17 cellular contexts compared by ENCODE assay signal in the genomic region with DNA sequence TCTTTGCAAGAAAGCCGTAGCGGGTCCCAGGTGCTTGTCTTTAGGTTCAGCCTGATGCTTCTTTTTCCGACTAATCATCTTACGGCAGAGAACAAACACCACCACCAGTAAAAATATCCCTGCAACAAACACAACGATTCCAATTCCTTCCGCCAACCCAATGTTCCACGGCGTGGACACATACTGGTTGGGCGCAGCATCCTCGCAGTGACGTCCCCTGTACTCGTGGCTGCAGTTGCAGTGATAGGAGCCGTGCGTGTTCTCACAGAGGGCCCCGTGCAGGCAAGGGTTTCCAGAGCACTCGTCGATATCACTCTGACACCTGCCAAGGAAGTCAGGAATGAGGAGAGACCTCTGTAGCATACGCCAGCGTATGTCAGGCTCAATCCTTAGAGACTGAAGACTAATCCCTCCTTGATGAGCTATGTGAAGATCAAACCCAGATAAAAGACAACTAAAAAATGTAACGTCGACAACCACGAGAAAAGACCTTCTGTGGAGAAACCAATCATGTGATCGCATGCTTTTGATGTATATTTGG. TPM values are rescaled to one million over a fixed set of nuclear protein-coding genes. Genes with fewer than 3 reads are reported as not detected.
DNase-seq lines count a peak whose midpoint lies in the region; FAIRE-seq and TF ChIP-seq lines count a peak whose summit lies in the region.
"Had no signal": no experiment of that assay in that cellular context is flagged by ENCODE, and none has a peak within 500 bp of the region (broad histone marks: within the 10 kb centered on the region; RNA-seq: fewer than 3 reads in every experiment).

No MANE protein-coding gene starts in this region.

- no peaks in the 10 kb centered on the region for H3K4me1 ChIP-seq in breast epithelium
- no peaks in the 10 kb centered on the region for H3K4me1 ChIP-seq in astrocyte (ENCODE audit: insufficient read depth, low read length)
- H3K4me1 ChIP-seq in ascending aorta = no peaks in the 10 kb centered on the region

- no peak overlapping the region for H3K27ac Mint-ChIP-seq in MCF 10A (ENCODE audit: low read depth, unreplicated experiment)
- H3K27ac Mint-ChIP-seq in HFFc6 = peak overlapping the region; percentile 21; the same call in 1 of the 2 replicates
- peak overlapping the region; percentile 38 for H3K27ac Mint-ChIP-seq in astrocyte (ENCODE audit: unreplicated experiment)
- H3K27ac Mint-ChIP-seq in nephron progenitor cell = peak overlapping the region; percentile 81
- H3K27ac Mint-ChIP-seq: CD14-positive monocyte; CD8-positive, alpha-beta T cell; IgD-negative memory B cell had no signal

- H3K27ac ChIP-seq in breast epithelium (no peak overlapping the region), astrocyte (ENCODE audit: low read depth, low read length) (no peak overlapping the region), ascending aorta (no peak overlapping the region)
- H3K27ac ChIP-seq: 22Rv1 had no signal

- H3K4me3 ChIP-seq in breast epithelium (no peak overlapping the region), astrocyte (ENCODE audit: insufficient read depth, low read depth, low read length) (no peak overlapping the region), ascending aorta (no peak overlapping the region)

- H3K36me3 ChIP-seq in breast epithelium (peaks cover 6% of the 10 kb centered on the region), astrocyte (ENCODE audit: insufficient read depth, low read length) (peaks cover 76% of the 10 kb centered on the region), ascending aorta (peaks cover 34 to 78% of the 10 kb centered on the region in 2 donors)

- H3K9me3 ChIP-seq in breast epithelium (no peaks in the 10 kb centered on the region), astrocyte (ENCODE audit: insufficient read depth, low read depth, low read length) (no peaks in the 10 kb centered on the region), ascending aorta (no peaks in the 10 kb centered on the region)

- peaks cover 24% of the 10 kb centered on the region for H3K79me2 ChIP-seq in astrocyte (ENCODE audit: insufficient read depth, low read length)

- H3K27me3 ChIP-seq in breast epithelium = no peaks in the 10 kb centered on the region
- no peaks in the 10 kb centered on the region for H3K27me3 ChIP-seq in astrocyte (ENCODE audit: insufficient read depth, low read length)
- no peaks in the 10 kb centered on the region for H3K27me3 ChIP-seq in ascending aorta

- no peak for TF ChIP-seq CTCF in MCF 10A (IDR thresholded peaks at IDR 0.05; ENCODE audit: unreplicated experiment)
- TF ChIP-seq CTCF in breast epithelium (IDR thresholded peaks at IDR 0.05) = no peak
- TF ChIP-seq CTCF in HFFc6 (IDR thresholded peaks at IDR 0.05) = no peak
- TF ChIP-seq CTCF in astrocyte (IDR thresholded peaks at IDR 0.05; ENCODE audit: insufficient read depth, low read depth, low read length) = no peak
- TF ChIP-seq CTCF in nephron progenitor cell (IDR thresholded peaks at IDR 0.05) = no peak
- TF ChIP-seq CTCF in ascending aorta (IDR thresholded peaks at IDR 0.05) = no peak

- DNase-seq in MCF 10A (ENCODE audit: unreplicated experiment) (no peak), breast epithelium (ENCODE audit: low spot score in 2 of 2) (no peak), HFFc6 (no peak), astrocyte (ENCODE audit: low read depth) (no peak), nephron progenitor cell (no peak), DMS53 treated with DMSO at 0.1 percent for 48 hours (lab: John Stamatoyannopoulos, UW; ENCODE audit: unreplicated experiment) (no peak), ascending aorta (ENCODE audit: low spot score in 2 of 2) (no peak)
- DNase-seq: CD8-positive, alpha-beta T cell; COR-L47; GF-D8; HCEC 1CT had no signal

- H3K27me3 Mint-ChIP-seq in MCF 10A (ENCODE audit: insufficient read depth, unreplicated experiment) (no peaks in the 10 kb centered on the region), HFFc6 (ENCODE audit: insufficient read depth) (peaks cover 6% of the 10 kb centered on the region), astrocyte (ENCODE audit: low read depth, unreplicated experiment) (no peaks in the 10 kb centered on the region), nephron progenitor cell (ENCODE audit: low read depth, poor library complexity) (no peaks in the 10 kb centered on the region)
- H3K27me3 Mint-ChIP-seq: IgD-negative memory B cell had no signal

- no peak overlapping the region for H3K4me2 ChIP-seq in astrocyte (ENCODE audit: low read length)

- H3K9me3 Mint-ChIP-seq in MCF 10A (ENCODE audit: unreplicated experiment) (no peaks in the 10 kb centered on the region), HFFc6 (no peaks in the 10 kb centered on the region), astrocyte (ENCODE audit: unreplicated experiment) (no peaks in the 10 kb centered on the region), nephron progenitor cell (no peaks in the 10 kb centered on the region)
- H3K9me3 Mint-ChIP-seq: CD14-positive monocyte; CD8-positive, alpha-beta T cell had no signal

- H3K36me3 Mint-ChIP-seq in MCF 10A (ENCODE audit: insufficient read depth, unreplicated experiment) = peaks cover 86% of the 10 kb centered on the region
- H3K36me3 Mint-ChIP-seq in HFFc6 (ENCODE audit: low read depth) = peaks cover 77% of the 10 kb centered on the region
- peaks cover 31% of the 10 kb centered on the region for H3K36me3 Mint-ChIP-seq in astrocyte (ENCODE audit: low read depth, unreplicated experiment)
- H3K36me3 Mint-ChIP-seq in nephron progenitor cell (ENCODE audit: low read depth) = peaks cover 91% of the 10 kb centered on the region
- H3K36me3 Mint-ChIP-seq: CD14-positive monocyte; CD8-positive, alpha-beta T cell; IgD-negative memory B cell had no signal

- H3K4me1 Mint-ChIP-seq in MCF 10A (ENCODE audit: insufficient read depth, unreplicated experiment) = no peaks in the 10 kb centered on the region
- no peaks in the 10 kb centered on the region for H3K4me1 Mint-ChIP-seq in HFFc6 (ENCODE audit: low read depth)
- H3K4me1 Mint-ChIP-seq in astrocyte (ENCODE audit: low read depth, unreplicated experiment) = no peaks in the 10 kb centered on the region
- no peaks in the 10 kb centered on the region for H3K4me1 Mint-ChIP-seq in nephron progenitor cell
- H3K4me1 Mint-ChIP-seq: CD14-positive monocyte, IgD-negative memory B cell had no signal

- CTCF ChIA-PET in MCF 10A (lab: Yijun Ruan, JAX) = interaction anchor here (1.7 kb wide), 1 partner anchor 32 kb away, joined by 3 read pairs; no protein-coding TSS in a partner anchor

- FAIRE-seq in astrocyte (lab: Jason Lieb, UNC) = no peak
- FAIRE-seq: D721Med, GM19239, H1 had no signal

- POLR2A ChIA-PET in MCF 10A (lab: Yijun Ruan, JAX) = interaction anchor here (0.5 to 0.6 kb wide), 2 partner anchors 255 to 988 kb away, joined by 3 to 4 read pairs; no protein-coding TSS in a partner anchor

- BruUV-seq in MCF 10A (replicated peaks; lab: Mats Ljungman, UMichigan) = TSS peak; percentile 19

- no peak overlapping the region for H3K9ac ChIP-seq in astrocyte (ENCODE audit: low read length)

- intact Hi-C loops in MCF 10A (cut with micrococcal nuclease) = no loop called here
- intact Hi-C loops in breast epithelium (cut with DNase I; ENCODE audit: low total_unique reads) = no loop called here
- intact Hi-C loops in ascending aorta (cut with DNase I) = no loop called here

- no peak overlapping the region for H2AFZ ChIP-seq in astrocyte (ENCODE audit: low read depth, low read length)

- TF ChIP-seq POLR2A in breast epithelium (IDR thresholded peaks at IDR 0.05) = no peak

- H4K20me1 ChIP-seq in astrocyte (ENCODE audit: insufficient read depth, low read length) = peaks cover 65% of the 10 kb centered on the region

- H3K4me3 Mint-ChIP-seq in MCF 10A (ENCODE audit: unreplicated experiment) = no peak overlapping the region
- H3K4me3 Mint-ChIP-seq in HFFc6 = peak overlapping the region; percentile 20; the same call in 1 of the 2 replicates
- no peak overlapping the region for H3K4me3 Mint-ChIP-seq in astrocyte (ENCODE audit: unreplicated experiment)
- H3K4me3 Mint-ChIP-seq in nephron progenitor cell = no peak overlapping the region
- H3K4me3 Mint-ChIP-seq: CD14-positive monocyte; CD8-positive, alpha-beta T cell; IgD-negative memory B cell had no signal

RNA-seq across cellular contexts. Expression of a gene that starts 41.6 kb away (rescaled TPM):
- 0.25 TPM in 1 of 2 replicates, not detected in the other for total RNA-seq in MCF 10A (2022)
- total RNA-seq in breast epithelium = not detected
- not detected for total RNA-seq in HFFc6 (2021; fragmentation: NEBNext Ultra II Directional; extraction: Animal tissue kit (Norgen Biotek cat#: 25700))
- 0.22 and 0.34 TPM in 2 replicates for total RNA-seq in astrocyte
- not detected for total RNA-seq in ascending aorta
- total RNA-seq: CD8-positive, alpha-beta T cell had no signal
